Comparison of ENCODE assay signal across 8 cellular contexts in the genomic region with DNA sequence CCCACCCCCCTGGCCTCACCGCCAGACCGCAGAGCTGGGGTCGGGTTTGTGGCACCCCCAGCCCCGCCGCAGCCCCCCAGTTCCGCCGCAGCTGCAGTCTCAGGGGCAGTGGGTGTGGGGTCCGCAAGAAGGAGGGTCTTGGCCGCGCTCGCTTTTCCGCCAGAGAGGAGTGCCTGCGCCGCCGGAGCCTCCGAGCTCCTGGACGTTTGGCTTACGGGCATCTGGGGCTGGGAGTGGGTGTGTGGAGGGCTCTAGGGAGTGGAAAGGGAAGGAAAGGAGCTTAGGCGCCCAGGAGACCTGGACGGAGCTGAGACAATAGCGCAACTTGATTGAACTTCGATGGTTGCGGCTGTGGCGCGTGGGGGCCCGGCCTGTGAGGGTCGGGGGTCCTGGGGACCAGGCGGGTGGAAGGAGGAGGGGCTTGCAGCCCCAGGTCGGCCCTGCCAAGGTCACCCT.
DNase-seq lines count a peak whose midpoint lies in the region; ATAC-seq and TF ChIP-seq lines count a peak whose summit lies in the region.

No MANE protein-coding gene starts in this region.

- ATAC-seq in naive B cell (ENCODE audit: low read depth in 2 of 2), result peak; percentile 5 to 15
- no peak for ATAC-seq in GM21825 (IDR thresholded peaks at IDR 0.05; ENCODE audit: unreplicated experiment)

- H3K4me3 Mint-ChIP-seq in naive B cell, result peak overlapping the region; percentile 90 to 98 (median 96)

- H3K36me3 ChIP-seq in effector memory CD4-positive, alpha-beta T cell (ENCODE audit: control insufficient read depth, insufficient read depth, low read length), result no peaks in the 10 kb centered on the region

- H3K4me1 ChIP-seq in effector memory CD4-positive, alpha-beta T cell (ENCODE audit: control insufficient read depth, insufficient read depth, low read length, poor library complexity, severe bottlenecking), result peaks cover 9% of the 10 kb centered on the region

- no peaks in the 10 kb centered on the region for H3K9me3 Mint-ChIP-seq in naive B cell

- no peaks in the 10 kb centered on the region for H3K9me3 ChIP-seq in effector memory CD4-positive, alpha-beta T cell (ENCODE audit: control insufficient read depth, low read length)

- DNase-seq in AG04449 (ENCODE audit: low read depth, low spot score), result no peak
- DNase-seq in Jurkat, Clone E6-1 (ENCODE audit: low read depth, low spot score), result no peak
- no peak for DNase-seq in effector memory CD4-positive, alpha-beta T cell
- DNase-seq in naive B cell, result no peak
- no peak for DNase-seq in activated CD4-positive, CD25-positive, alpha-beta regulatory T cell treated with anti-CD3 and anti-CD28 coated beads, Interleukin-2, amount 50 U/mL, for 72 hours
- no peak for DNase-seq in DMS79 treated with DMSO at 0.1 percent for 48 hours (lab: John Stamatoyannopoulos, UW)
- DNase-seq in activated CD4-positive, CD25-positive, alpha-beta regulatory T cell (lab: John Stamatoyannopoulos, UW), result no peak

- H3K27me3 ChIP-seq in effector memory CD4-positive, alpha-beta T cell (replicated peaks; ENCODE audit: control insufficient read depth, insufficient read depth, low read length, poor library complexity, severe bottlenecking), result peaks cover 5% of the 10 kb centered on the region

- CTCF ChIA-PET in AG04449 (lab: Yijun Ruan, JAX), result interaction anchor here (1.2 to 4.8 kb wide), 6 partner anchors 16 to 54 kb away, joined by 3 to 24 read pairs (median 5); no protein-coding TSS in a partner anchor

- H3K4me1 Mint-ChIP-seq in naive B cell, result peaks cover 28 to 58% (median 44%) of the 10 kb centered on the region in 3 donors

- peak overlapping the region in 4 of 6 donors; percentile 44 to 93 (median 86) for H3K27ac Mint-ChIP-seq in naive B cell

- H3K27me3 Mint-ChIP-seq in naive B cell, result no peaks in the 10 kb centered on the region

- no peak for TF ChIP-seq CTCF in AG04449 (IDR thresholded peaks at IDR 0.05; ENCODE audit: insufficient read depth, low read length, missing control alignments)

- H3K4me3 ChIP-seq in AG04449 (ENCODE audit: low read depth, low read length), result peak overlapping the region; percentile 76
- H3K4me3 ChIP-seq in Jurkat, Clone E6-1 (ENCODE audit: low read length), result peak overlapping the region; percentile 60
- peak overlapping the region; percentile 81 for H3K4me3 ChIP-seq in effector memory CD4-positive, alpha-beta T cell (ENCODE audit: insufficient read depth, low read depth, low read length, poor library complexity, severe bottlenecking)

- H3K36me3 Mint-ChIP-seq in naive B cell, result no peaks in the 10 kb centered on the region

- POLR2A ChIA-PET in AG04449 (lab: Yijun Ruan, JAX), result interaction anchor here (0.5 to 0.6 kb wide), 2 partner anchors 67 to 89 kb away, joined by 3 read pairs; a partner anchor contains a TSS

- no peak overlapping the region for H3K27ac ChIP-seq in effector memory CD4-positive, alpha-beta T cell (ENCODE audit: insufficient read depth, low read length, poor library complexity, severe bottlenecking)
